Comparison of ENCODE assay signal across 31 cellular contexts in genomic region chr11:117915219-117915618, GRCh38. TPM values are rescaled to one million over a fixed set of nuclear protein-coding genes. Genes with fewer than 3 reads are reported as not detected.
DNase-seq lines count a peak whose midpoint lies in the region; ATAC-seq and TF ChIP-seq lines count a peak whose summit lies in the region.
"Had no signal": no experiment of that assay in that cellular context is flagged by ENCODE, and none has a peak within 500 bp of the region (broad histone marks: within the 10 kb centered on the region; RNA-seq: fewer than 3 reads in every experiment).

No MANE protein-coding gene starts in this region.

- TF ChIP-seq POLR2A in suprapubic skin (IDR thresholded peaks at IDR 0.05): no peak

- H3K27ac Mint-ChIP-seq in WTC11: no peak overlapping the region
- H3K27ac Mint-ChIP-seq: activated naive CD8-positive, alpha-beta T cell treated with anti-CD3 and anti-CD28 coated beads, Interleukin-2, amount 10 ng/mL, durations not matched to agents 7 days and 5 days; stimulated activated naive B cell treated with anti-CD40 and anti-IgM and Interleukin-4, amounts not matched to agents 10 μg/mL and 1 μg/mL and 100 μg/mL, for 72 hours had no signal

- H3K9me3 ChIP-seq in left ventricle myocardium inferior (replicated peaks) (no peaks in the 10 kb centered on the region), suprapubic skin (no peaks in the 10 kb centered on the region)
- H3K9me3 ChIP-seq: BE2C, ovary, thoracic aorta, vagina had no signal

- peaks cover 6% of the 10 kb centered on the region for H3K4me1 Mint-ChIP-seq in WTC11

- no peaks in the 10 kb centered on the region for H3K36me3 Mint-ChIP-seq in WTC11
- H3K36me3 Mint-ChIP-seq: activated naive CD8-positive, alpha-beta T cell treated with anti-CD3 and anti-CD28 coated beads, Interleukin-2, amount 10 ng/mL, durations not matched to agents 7 days and 5 days; naive thymus-derived CD4-positive, alpha-beta T cell had no signal

- DNase-seq in cardiac septum (ENCODE audit: low spot score): peak; percentile 62
- DNase-seq in left ventricle myocardium inferior: no peak
- DNase-seq in WTC11 (ENCODE audit: low spot score): no peak
- peak; percentile 40 for DNase-seq in left lobe of liver (ENCODE audit: low spot score)
- DNase-seq in suprapubic skin (ENCODE audit: low spot score in 2 of 2): peak; percentile 52 to 71
- no peak for DNase-seq in foreskin melanocyte
- DNase-seq: activated CD4-positive, alpha-beta T cell treated with anti-CD3 and anti-CD28 coated beads, Interleukin-2, amount 50 U/mL, for 4 hours; activated CD8-positive, alpha-beta memory T cell treated with anti-CD3 and anti-CD28 coated beads, Interleukin-2, amount 50 U/mL, for 4 hours; BE2C; EL; KBM-7; left cardiac atrium; mesendoderm; naive thymus-derived CD4-positive, alpha-beta T cell; NCI-H1436; NCI-H524; ovary; retina; stimulated activated CD4-positive, alpha-beta T cell treated with anti-CD3 and anti-CD28 coated beads, Interleukin-4, amount 100 ng/mL, for 24 hours; stimulated activated naive B cell treated with anti-CD40 and anti-IgM and Interleukin-4, amounts not matched to agents 10 μg/mL and 1 μg/mL and 100 μg/mL, for 72 hours; T-helper 2 cell had no signal

- 62% methylated on average over 8 of the region's 8 CpGs for WGBS in suprapubic skin

- POLR2A ChIA-PET in WTC11 (lab: Charles Lee): no interaction called here

- H3K27me3 Mint-ChIP-seq in WTC11 (ENCODE audit: low read depth): no peaks in the 10 kb centered on the region; the same call in 1 of the 2 replicates
- H3K27me3 Mint-ChIP-seq: activated naive CD8-positive, alpha-beta T cell treated with anti-CD3 and anti-CD28 coated beads, Interleukin-2, amount 10 ng/mL, durations not matched to agents 7 days and 5 days had no signal

- H3K4me3 ChIP-seq in left ventricle myocardium inferior (no peak overlapping the region), suprapubic skin (no peak overlapping the region)
- H3K4me3 ChIP-seq: ovary, SK-N-MC, thoracic aorta, vagina had no signal

- H3K27ac ChIP-seq in left ventricle myocardium inferior (replicated peaks) (no peak overlapping the region), suprapubic skin (no peak overlapping the region)
- H3K27ac ChIP-seq: ovary, SK-N-MC, thoracic aorta, vagina, VCaP had no signal

- ATAC-seq in WTC11 (peak; percentile 59), left lobe of liver (no peak), HG02840 (IDR thresholded peaks at IDR 0.05; ENCODE audit: low FRiP score, unreplicated experiment) (no peak), GM18870 (IDR thresholded peaks at IDR 0.05; ENCODE audit: unreplicated experiment) (no peak)
- ATAC-seq: left cardiac atrium; naive thymus-derived CD4-positive, alpha-beta T cell; stimulated activated naive B cell treated with anti-CD40 and anti-IgM and Interleukin-4, amounts not matched to agents 10 μg/mL and 1 μg/mL and 100 μg/mL, for 72 hours had no signal

- no peak for TF ChIP-seq CTCF in left ventricle myocardium inferior (IDR thresholded peaks at IDR 0.05; ENCODE audit: borderline replicate concordance)
- no peak for TF ChIP-seq CTCF in WTC11 (IDR thresholded peaks at IDR 0.05)
- no peak for TF ChIP-seq CTCF in suprapubic skin (IDR thresholded peaks at IDR 0.05)

- intact Hi-C loops in cardiac septum (cut with DNase I) (no loop called here), left ventricle myocardium inferior (cut with micrococcal nuclease) (no loop called here)

- H3K4me3 Mint-ChIP-seq in WTC11: no peak overlapping the region
- H3K4me3 Mint-ChIP-seq: activated naive CD8-positive, alpha-beta T cell treated with anti-CD3 and anti-CD28 coated beads, Interleukin-2, amount 10 ng/mL, durations not matched to agents 7 days and 5 days; naive thymus-derived CD4-positive, alpha-beta T cell; stimulated activated naive B cell treated with anti-CD40 and anti-IgM and Interleukin-4, amounts not matched to agents 10 μg/mL and 1 μg/mL and 100 μg/mL, for 72 hours had no signal

- H3K4me1 ChIP-seq in left ventricle myocardium inferior (no peaks in the 10 kb centered on the region), suprapubic skin (no peaks in the 10 kb centered on the region)
- H3K4me1 ChIP-seq: BE2C, vagina had no signal

- H3K27me3 ChIP-seq in left ventricle myocardium inferior (ENCODE audit: low read depth): peaks cover 21% of the 10 kb centered on the region
- peaks cover 2% of the 10 kb centered on the region for H3K27me3 ChIP-seq in suprapubic skin
- H3K27me3 ChIP-seq: BE2C, ovary, vagina had no signal

- CTCF ChIA-PET in WTC11 (lab: Charles Lee): interaction anchor here (0.6 to 4.7 kb wide), 6 partner anchors 9 to 257 kb away, joined by 3 to 23 read pairs (median 3); no protein-coding TSS in a partner anchor

- H3K36me3 ChIP-seq in left ventricle myocardium inferior (no peaks in the 10 kb centered on the region), suprapubic skin (no peaks in the 10 kb centered on the region)
- H3K36me3 ChIP-seq: BE2C, ovary, thoracic aorta, vagina had no signal

- TF ChIP-seq EP300 in suprapubic skin (IDR thresholded peaks at IDR 0.05): no peak

- no peaks in the 10 kb centered on the region for H3K9me3 Mint-ChIP-seq in WTC11
- H3K9me3 Mint-ChIP-seq: activated naive CD8-positive, alpha-beta T cell treated with anti-CD3 and anti-CD28 coated beads, Interleukin-2, amount 10 ng/mL, durations not matched to agents 7 days and 5 days; stimulated activated naive B cell treated with anti-CD40 and anti-IgM and Interleukin-4, amounts not matched to agents 10 μg/mL and 1 μg/mL and 100 μg/mL, for 72 hours had no signal

TF ChIP-seq in WTC11, 78 proteins besides CTCF, POLR2A, EP300 and RAD21 (continues in another document):
- TF ChIP-seq RELA (CRISPR knock-in tag; IDR thresholded peaks at IDR 0.05; ENCODE audit: borderline replicate concordance): no peak
- TF ChIP-seq ZNF416 (CRISPR knock-in tag; IDR thresholded peaks at IDR 0.05): no peak
- TF ChIP-seq PREB (CRISPR knock-in tag; IDR thresholded peaks at IDR 0.05; ENCODE audit: borderline replicate concordance): no peak
- TF ChIP-seq ZNF425 (CRISPR knock-in tag; conservative IDR thresholded peaks at IDR 0.05): no peak
- no peak for TF ChIP-seq ZNF281 (CRISPR knock-in tag; IDR thresholded peaks at IDR 0.05)

RNA-seq across cellular contexts. Expression of gene TMPRSS13, which starts 14.0 kb away (rescaled TPM):
- total RNA-seq in cardiac septum: not detected
- total RNA-seq in left ventricle myocardium inferior: not detected
- 0.62 to 1.1 TPM (median 0.63 TPM) in 3 replicates for total RNA-seq in WTC11 (2021)
- 0.15 TPM for total RNA-seq in left lobe of liver
- total RNA-seq in suprapubic skin: 10 to 100 TPM; 24.7 to 92.0 (median 73.1) TPM
- total RNA-seq: A673, HT1080, RPMI7951 had no signal

RNA-seq across cellular contexts. Expression of gene FXYD6, which starts 38.8 kb away (rescaled TPM):
- total RNA-seq in cardiac septum (28.0 TPM), left ventricle myocardium inferior (30.2 TPM), WTC11 (2021) (26.2 to 31.6 TPM (median 30.1 TPM) in 3 replicates), left lobe of liver (10.4 TPM), suprapubic skin (10 to 100 TPM in 2 of 4 donors, 1 to 10 TPM in 2; 4.8 to 15.9 (median 9.5) TPM)

Comparison
In these comparisons a context has a peak if more than half of its experiments do, and no peak if none do; other contexts are left out.
1. DNase-seq: peak in cardiac septum (single experiment), left lobe of liver (single experiment) and suprapubic skin (2 of 2); none in left ventricle myocardium inferior (single experiment), WTC11 (single experiment) and foreskin melanocyte (single experiment).
2. RNA of gene TMPRSS13, which starts 14.0 kb away (total RNA-seq): 24.7 to 92.0 TPM in suprapubic skin; 0.62 to 1.1 TPM in WTC11, 0.15 TPM in left lobe of liver (single experiment), not detected in left ventricle myocardium inferior (single experiment) and not detected in cardiac septum (single experiment); every median in the first group is over 10 times any median in the second.